Comparison of ENCODE assay signal across 2 cellular contexts in genomic region chr4:25884040-25884788, GRCh38.
A peak's percentile ranks its signal among the peaks of the same experiment; 100 is the strongest.
TF ChIP-seq lines count a peak whose summit lies in the region.

No MANE protein-coding gene starts in this region.

TF ChIP-seq in IMR-90, 13 proteins besides CTCF, POLR2A, EP300 and RAD21:
- peak; percentile 92 for TF ChIP-seq CEBPB (IDR thresholded peaks at IDR 0.05; ENCODE audit: low read depth, low read length)
- peak; percentile 91 for TF ChIP-seq BHLHE40 (IDR thresholded peaks at IDR 0.05; ENCODE audit: low read depth, low read length)
- TF ChIP-seq RCOR1 (IDR thresholded peaks at IDR 0.05; ENCODE audit: insufficient replicate concordance, low read length) = no peak
- TF ChIP-seq ELK1 (IDR thresholded peaks at IDR 0.05; ENCODE audit: borderline replicate concordance, low read depth, low read length) = no peak
- TF ChIP-seq FOS (IDR thresholded peaks at IDR 0.05; ENCODE audit: low read depth, low read length) = peak; percentile 81
- TF ChIP-seq MAFK (IDR thresholded peaks at IDR 0.05; ENCODE audit: low read depth, low read length) = no peak; the same call in 1 of the 2 replicates
- TF ChIP-seq RFX5 (IDR thresholded peaks at IDR 0.05; ENCODE audit: low read depth, low read length) = no peak
- TF ChIP-seq MXI1 (IDR thresholded peaks at IDR 0.05; ENCODE audit: borderline replicate concordance, low read depth, low read length) = no peak
- no peak for TF ChIP-seq SMC3 (IDR thresholded peaks at IDR 0.05; ENCODE audit: low read depth, low read length)
- TF ChIP-seq NFE2L2 (IDR thresholded peaks at IDR 0.05; ENCODE audit: low read depth, low read length) = 0 out of 2 replicates have a peak, but pooled peaks have one; percentile 10
- no peak for TF ChIP-seq CHD1 (IDR thresholded peaks at IDR 0.05; ENCODE audit: low read depth, low read length)
- no peak for TF ChIP-seq USF2 (IDR thresholded peaks at IDR 0.05; ENCODE audit: low read depth, low read length)
- TF ChIP-seq MAZ (IDR thresholded peaks at IDR 0.05; ENCODE audit: borderline replicate concordance, low read depth, low read length) = 0 out of 2 replicates have a peak, but pooled peaks have one; percentile 16

TF ChIP-seq in endothelial cell of umbilical vein, 7 proteins besides CTCF, POLR2A, EP300 and RAD21:
- TF ChIP-seq EZH2 (IDR thresholded peaks at IDR 0.05; ENCODE audit: borderline replicate concordance, low read depth, low read length, severe bottlenecking) (no peak), MAX (IDR thresholded peaks at IDR 0.05; ENCODE audit: insufficient read depth, insufficient read length) (no peak), JUN (IDR thresholded peaks at IDR 0.05; ENCODE audit: borderline replicate concordance, insufficient read depth, insufficient read length, low read depth) (peak; percentile 22), MYC (IDR thresholded peaks at IDR 0.05; ENCODE audit: low read depth, low read length) (no peak), GATA2 (IDR thresholded peaks at IDR 0.05; ENCODE audit: insufficient read depth, insufficient read length, low read depth, low read length) (peak; percentile 25), POLR2AphosphoS5 (IDR thresholded peaks at IDR 0.05; ENCODE audit: insufficient read depth, low read depth, low read length) (no peak), FOS (IDR thresholded peaks at IDR 0.05; ENCODE audit: borderline replicate concordance, insufficient read depth, low read length) (peak; percentile 76)
